ENCODE assay signal across 16 cellular contexts in the genomic region with DNA sequence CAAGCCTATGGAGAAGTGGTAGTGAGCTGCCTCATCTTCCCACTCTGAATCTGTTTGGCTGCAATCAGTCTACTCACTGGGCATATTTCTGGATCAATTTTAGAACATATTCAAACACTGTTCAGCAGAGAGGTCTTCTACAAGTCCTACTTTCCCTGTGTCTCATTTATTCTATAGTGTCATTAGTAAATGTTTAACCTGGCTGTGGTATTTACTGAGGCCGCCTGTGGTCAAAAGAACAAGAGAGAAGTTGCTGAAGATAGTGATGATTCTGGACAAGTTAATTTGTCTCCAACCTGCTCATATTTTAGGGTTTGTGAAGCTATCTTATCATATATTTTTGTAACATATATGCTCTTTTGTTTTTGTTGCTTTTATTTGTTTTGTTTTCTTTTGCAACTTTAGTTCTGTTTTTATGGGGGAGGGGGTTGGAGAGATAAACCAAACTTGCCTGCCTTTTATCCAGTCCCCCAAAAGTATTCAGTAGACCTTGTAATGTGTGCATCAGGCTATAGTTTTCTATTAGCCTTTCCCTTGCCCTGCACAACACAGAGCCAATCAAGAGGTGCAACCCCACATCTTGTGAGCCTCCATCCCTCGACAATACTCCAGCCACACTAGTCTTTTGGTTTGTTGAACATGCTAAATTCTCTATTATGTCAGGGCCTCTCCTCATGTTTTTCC.
DNase-seq lines count a peak whose midpoint lies in the region; ATAC-seq, FAIRE-seq and TF ChIP-seq lines count a peak whose summit lies in the region.
"Had no signal": no experiment of that assay in that cellular context is flagged by ENCODE, and none has a peak within 500 bp of the region (broad histone marks: within the 10 kb centered on the region; RNA-seq: fewer than 3 reads in every experiment).

No MANE protein-coding gene starts in this region.

- H2AFZ ChIP-seq in GM12878 (ENCODE audit: control insufficient read depth, low read depth, low read length), result no peak overlapping the region

- no peaks in the 10 kb centered on the region; a peak in 1 of 4 replicates for H3K27me3 ChIP-seq in GM12878 (replicated peaks in 1 of 2; ENCODE audit: control insufficient read depth in 2 of 2, insufficient read depth in 2 of 2, low read length in 1 of 2)
- H3K27me3 ChIP-seq: cardiac muscle cell, gastroesophageal sphincter had no signal

- TF ChIP-seq CTCF in GM12878 (IDR thresholded peaks at IDR 0.05 in 2 of 3, conservative IDR thresholded peaks at IDR 0.05 in 1 of 3; ENCODE audit: control insufficient read depth in 2 of 3, extremely low read depth in 1 of 3, insufficient read depth in 1 of 3, low read depth in 3 of 3, low read length in 3 of 3), result no peak

- no peak overlapping the region for H3K4me3 ChIP-seq in GM12878
- H3K4me3 ChIP-seq: cardiac muscle cell, gastroesophageal sphincter had no signal

- no peaks in the 10 kb centered on the region for H3K9me3 ChIP-seq in GM12878 (replicated peaks; ENCODE audit: control insufficient read depth, insufficient read depth, low read length)
- H3K9me3 ChIP-seq: gastroesophageal sphincter had no signal

- no peak overlapping the region for H3K27ac ChIP-seq in GM12878 (ENCODE audit: control insufficient read depth, insufficient read depth)
- H3K27ac ChIP-seq: cardiac muscle cell, gastroesophageal sphincter, HL-60 had no signal

- DNase-seq in GM12878 (ENCODE audit: low read depth, low spot score) (no peak), RPMI8226 (no peak), cerebellum (ENCODE audit: low spot score) (no peak), germinal center (ENCODE audit: low spot score) (no peak), midbrain (lab: John Stamatoyannopoulos, UW) (no peak)
- DNase-seq: DMS 273 treated with DMSO at 0.1 percent for 48 hours; endodermal cell; NK-92 treated with Interleukin-12 subunit alpha and Interleukin-12 subunit beta, amount 100 ng/mL, for 24 hours; right cardiac atrium had no signal

- H3K36me3 ChIP-seq in GM12878 (ENCODE audit: control insufficient read depth in 2 of 2, insufficient read depth in 2 of 2, low read length in 1 of 2), result no peaks in the 10 kb centered on the region
- H3K36me3 ChIP-seq: cardiac muscle cell, gastroesophageal sphincter had no signal

- in situ Hi-C loops in GM12878 (cut with MboI), result no loop called here

- peak; percentile 87 for ATAC-seq in GM18508 (IDR thresholded peaks at IDR 0.05; ENCODE audit: insufficient read depth, unreplicated experiment)
- peak; percentile 91 for ATAC-seq in GM21423 (IDR thresholded peaks at IDR 0.05; ENCODE audit: unreplicated experiment)
- ATAC-seq in HG03135 (IDR thresholded peaks at IDR 0.05; ENCODE audit: unreplicated experiment), result peak; percentile 78
- ATAC-seq in GM12878, result peak; percentile 87
- ATAC-seq: gastroesophageal sphincter; natural killer cell treated with Interleukin-12 subunit alpha and Interleukin-12 subunit beta and Interleukin-15 and Interleukin-18, amount 100 ng/mL, for 72 hours; right cardiac atrium had no signal

- SMC1A ChIA-PET in GM12878 (lab: Charles Lee; ENCODE audit: uncharacterized antibody, unreplicated experiment), result interaction anchor here (0.7 to 1.3 kb wide), 3 partner anchors 14 to 105 kb away, joined by 3 read pairs; no protein-coding TSS in a partner anchor

- RAD21 ChIA-PET in GM12878 (lab: Charles Lee; ENCODE audit: unreplicated experiment), result interaction anchor here (1.0 kb wide), 1 partner anchor 183 kb away, joined by 3 read pairs; no protein-coding TSS in a partner anchor

- intact Hi-C loops in GM12878 (cut with micrococcal nuclease; ENCODE audit: unreplicated experiment), result loop anchor here (5.0 to 10.0 kb wide), 2 partner anchors 121 to 168 kb away; no protein-coding TSS in a partner anchor

- CTCF ChIA-PET in GM12878 (lab: Yijun Ruan, JAX), result interaction anchor here (0.6 kb wide), 1 partner anchor 174 kb away, joined by 3 read pairs; no protein-coding TSS in a partner anchor

- no peaks in the 10 kb centered on the region for H3K79me2 ChIP-seq in GM12878 (ENCODE audit: control insufficient read depth, insufficient read depth, low read length)

- H3K4me2 ChIP-seq in GM12878 (ENCODE audit: control insufficient read depth, insufficient read depth), result no peak overlapping the region

- H4K20me1 ChIP-seq in GM12878 (ENCODE audit: control insufficient read depth, insufficient read depth), result no peaks in the 10 kb centered on the region

- no peak for TF ChIP-seq RAD21 in GM12878 (IDR thresholded peaks at IDR 0.05; ENCODE audit: insufficient read depth, low read depth, low read length)

- WGBS in GM12878 (ENCODE audit: insufficient coverage, insufficient replicate concordance, low lambda C conversion rate, missing lambda C conversion rate), result 0% methylated on average over 2 of the region's 2 CpGs

- BruUV-seq in GM12878 (replicated peaks; lab: Mats Ljungman, UMichigan), result no TSS peak

- TF ChIP-seq POLR2A in GM12878 (IDR thresholded peaks at IDR 0.05; ENCODE audit: low read depth, low read length), result no peak

- POLR2A ChIA-PET in GM12878 (lab: Charles Lee), result interaction anchor here (0.7 kb wide), 1 partner anchor 44 kb away, joined by 5 read pairs; no protein-coding TSS in a partner anchor

- FAIRE-seq in GM12878 (lab: Jason Lieb, UNC), result no peak

- H3K9ac ChIP-seq in GM12878 (ENCODE audit: control insufficient read depth, insufficient read depth, low read length), result no peak overlapping the region

- no peaks in the 10 kb centered on the region for H3K4me1 ChIP-seq in GM12878 (ENCODE audit: control insufficient read depth, insufficient read depth, low read length)
- H3K4me1 ChIP-seq: gastroesophageal sphincter had no signal

- TF ChIP-seq EP300 in GM12878 (IDR thresholded peaks at IDR 0.05; ENCODE audit: borderline replicate concordance in 1 of 2, control insufficient read depth in 1 of 2, low read depth in 2 of 2, low read length in 2 of 2), result no peak

TF ChIP-seq in GM12878, 131 proteins besides CTCF, POLR2A, EP300 and RAD21:
- TF ChIP-seq, protein P1, sequence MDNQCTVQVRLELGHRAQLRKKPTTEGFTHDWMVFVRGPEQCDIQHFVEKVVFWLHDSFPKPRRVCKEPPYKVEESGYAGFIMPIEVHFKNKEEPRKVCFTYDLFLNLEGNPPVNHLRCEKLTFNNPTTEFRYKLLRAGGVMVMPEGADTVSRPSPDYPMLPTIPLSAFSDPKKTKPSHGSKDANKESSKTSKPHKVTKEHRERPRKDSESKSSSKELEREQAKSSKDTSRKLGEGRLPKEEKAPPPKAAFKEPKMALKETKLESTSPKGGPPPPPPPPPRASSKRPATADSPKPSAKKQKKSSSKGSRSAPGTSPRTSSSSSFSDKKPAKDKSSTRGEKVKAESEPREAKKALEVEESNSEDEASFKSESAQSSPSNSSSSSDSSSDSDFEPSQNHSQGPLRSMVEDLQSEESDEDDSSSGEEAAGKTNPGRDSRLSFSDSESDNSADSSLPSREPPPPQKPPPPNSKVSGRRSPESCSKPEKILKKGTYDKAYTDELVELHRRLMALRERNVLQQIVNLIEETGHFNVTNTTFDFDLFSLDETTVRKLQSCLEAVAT (IDR thresholded peaks at IDR 0.05), result 0 out of 2 replicates have a peak, but pooled peaks have one; percentile 13
- TF ChIP-seq IKZF2 (IDR thresholded peaks at IDR 0.05) (peak in 1 of 2 experiments; percentile 40; a peak in 2 of 4 replicates), TCF7 (IDR thresholded peaks at IDR 0.05; ENCODE audit: borderline replicate concordance) (no peak), IKZF1 (conservative IDR thresholded peaks at IDR 0.05) (peak; percentile 31), MTA2 (IDR thresholded peaks at IDR 0.05; ENCODE audit: low read depth) (peak; percentile 56)
